Comparison of ENCODE assay signal across 7 cellular contexts in the genomic region with DNA sequence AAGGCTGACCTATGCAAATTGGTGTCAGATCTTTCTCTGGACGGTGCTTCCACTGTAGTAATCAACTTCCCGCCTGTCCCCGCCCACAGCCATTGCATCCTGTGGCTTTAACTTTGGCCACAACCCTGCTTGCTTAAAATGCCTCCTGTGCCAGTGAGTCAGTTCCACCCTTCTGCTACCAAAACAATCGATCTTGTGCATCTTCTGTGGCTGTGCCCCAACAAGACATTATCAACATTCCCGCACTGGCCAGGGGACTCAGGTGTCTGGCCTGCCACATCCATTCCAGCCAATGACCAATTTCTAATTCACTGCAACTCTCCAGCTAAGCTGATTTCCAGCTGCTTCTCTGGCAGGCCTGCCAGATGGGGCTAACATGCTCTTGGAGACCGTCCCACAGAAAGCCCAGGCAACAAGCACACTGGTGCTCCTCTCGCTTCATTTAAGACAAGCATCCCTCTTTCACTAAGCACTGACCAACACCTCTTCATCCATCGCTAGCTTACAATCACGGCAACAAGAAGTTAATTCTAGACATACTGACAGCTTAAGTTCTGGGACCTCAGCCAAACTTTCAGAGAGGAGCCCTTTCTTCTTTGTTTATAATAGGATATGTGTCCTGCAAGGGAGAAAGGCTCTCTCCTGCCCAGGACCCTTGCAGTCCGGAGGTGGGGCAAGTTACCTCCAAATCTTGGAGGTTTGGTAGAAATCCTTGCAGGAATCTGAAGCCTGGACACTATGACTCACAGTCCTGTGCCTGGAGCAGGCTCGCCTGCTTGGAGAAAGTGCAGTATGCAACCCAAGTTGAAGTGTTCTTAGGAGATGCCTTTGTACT. TPM values are rescaled to one million over a fixed set of nuclear protein-coding genes. Genes with fewer than 3 reads are reported as not detected.
A peak's percentile ranks its signal among the peaks of the same experiment; 100 is the strongest.
DNase-seq lines count a peak whose midpoint lies in the region; ATAC-seq and TF ChIP-seq lines count a peak whose summit lies in the region.

No MANE protein-coding gene starts in this region.

- WGBS in esophagus muscularis mucosa = 18% methylated on average over 11 of the region's 11 CpGs
- 44 to 47% methylated on average over 11 of the region's 11 CpGs for WGBS in testis, 2 donors

- no peak for TF ChIP-seq POLR2A in esophagus muscularis mucosa (IDR thresholded peaks at IDR 0.05; ENCODE audit: low read depth)
- no peak for TF ChIP-seq POLR2A in testis (IDR thresholded peaks at IDR 0.05)

- H3K9me3 ChIP-seq in HAP-1 = no peaks in the 10 kb centered on the region
- H3K9me3 ChIP-seq in RWPE2 (ENCODE audit: severe bottlenecking) = no peaks in the 10 kb centered on the region
- no peaks in the 10 kb centered on the region for H3K9me3 ChIP-seq in esophagus muscularis mucosa
- H3K9me3 ChIP-seq in testis = no peaks in the 10 kb centered on the region

- H3K4me3 ChIP-seq in HAP-1 (no peak overlapping the region), RWPE2 (ENCODE audit: severe bottlenecking) (no peak overlapping the region), esophagus muscularis mucosa (no peak overlapping the region), testis (no peak overlapping the region)

- in situ Hi-C loops in HAP-1 (cut with MboI; ENCODE audit: low sequenced_read_pairs) = no loop called here

- peaks cover 68% of the 10 kb centered on the region for H3K27me3 ChIP-seq in HAP-1 (ENCODE audit: low read depth)
- H3K27me3 ChIP-seq in RWPE2 (ENCODE audit: insufficient read depth, poor library complexity, severe bottlenecking) = no peaks in the 10 kb centered on the region
- peaks cover 0 to 8% (median 0%) of the 10 kb centered on the region in 4 donors for H3K27me3 ChIP-seq in esophagus muscularis mucosa
- no peaks in the 10 kb centered on the region for H3K27me3 ChIP-seq in testis

- DNase-seq in HAP-1 (ENCODE audit: low spot score in 2 of 2) (peak; percentile 56 to 68), RWPE2 (ENCODE audit: low spot score) (peak; percentile 71), esophagus muscularis mucosa (ENCODE audit: extremely low spot score) (no peak), pons (ENCODE audit: low spot score) (peak; percentile 76), DMS114 treated with DMSO at 0.1 percent for 48 hours (lab: John Stamatoyannopoulos, UW; ENCODE audit: unreplicated experiment) (no peak), testis (no peak)

- H3K36me3 ChIP-seq in HAP-1 (replicated peaks) (no peaks in the 10 kb centered on the region), RWPE2 (ENCODE audit: low read depth) (peaks cover 3% of the 10 kb centered on the region; the same call in 1 of the 2 replicates), esophagus muscularis mucosa (no peaks in the 10 kb centered on the region), testis (ENCODE audit: low read depth, missing control alignments) (no peaks in the 10 kb centered on the region)

- peak; percentile 56 for ATAC-seq in RWPE2 (ENCODE audit: low read depth)
- ATAC-seq in GM19328 (IDR thresholded peaks at IDR 0.05; ENCODE audit: unreplicated experiment) = no peak

- H3K4me1 ChIP-seq in HAP-1 (no peaks in the 10 kb centered on the region), RWPE2 (ENCODE audit: insufficient read depth, poor library complexity, severe bottlenecking) (peaks cover 53% of the 10 kb centered on the region), esophagus muscularis mucosa (peaks cover 17 to 65% (median 50%) of the 10 kb centered on the region in 4 donors), testis (no peaks in the 10 kb centered on the region)

- TF ChIP-seq CTCF in RWPE2 (IDR thresholded peaks at IDR 0.05; ENCODE audit: poor library complexity, severe bottlenecking) = no peak
- TF ChIP-seq CTCF in esophagus muscularis mucosa (IDR thresholded peaks at IDR 0.05) = no peak
- TF ChIP-seq CTCF in testis (IDR thresholded peaks at IDR 0.05) = no peak

- intact Hi-C loops in esophagus muscularis mucosa (cut with DNase I) (no loop called here), testis (cut with DNase I; ENCODE audit: low total_unique reads) (no loop called here)

- TF ChIP-seq EP300 in esophagus muscularis mucosa (IDR thresholded peaks at IDR 0.05) = no peak

- H3K27ac ChIP-seq in RWPE2 (ENCODE audit: poor library complexity, severe bottlenecking) (peak overlapping the region; percentile 81), esophagus muscularis mucosa (replicated peaks in 1 of 4) (peak overlapping the region; percentile 63 to 71 (median 69)), testis (no peak overlapping the region)

RNA-seq across cellular contexts. Expression of a gene that starts 6.7 kb away (rescaled TPM):
- total RNA-seq in esophagus muscularis mucosa (10 to 100 TPM in 1 of 4 donors, 1 to 10 TPM in 3; 2.3 to 14.5 (median 6.0) TPM), testis (under 1 TPM; 0.55 to 0.68 TPM)
- polyA plus RNA-seq in testis (ENCODE audit: insufficient read depth, low read depth, low replicate concordance) = 8.0 TPM

Comparison
In these comparisons a context has a peak if more than half of its experiments do, and no peak if none do; other contexts are left out.
1. DNase-seq: peak in HAP-1 (2 of 2), RWPE2 (single experiment) and pons (single experiment); none in esophagus muscularis mucosa (single experiment), DMS114 treated with DMSO at 0.1 percent for 48 hours (single experiment) and testis (single experiment).
2. H3K27ac ChIP-seq: peak in RWPE2 (single experiment) and esophagus muscularis mucosa (4 of 4); none in testis (0 of 2).